13 cellular contexts compared by ENCODE assay signal in the genomic region with DNA sequence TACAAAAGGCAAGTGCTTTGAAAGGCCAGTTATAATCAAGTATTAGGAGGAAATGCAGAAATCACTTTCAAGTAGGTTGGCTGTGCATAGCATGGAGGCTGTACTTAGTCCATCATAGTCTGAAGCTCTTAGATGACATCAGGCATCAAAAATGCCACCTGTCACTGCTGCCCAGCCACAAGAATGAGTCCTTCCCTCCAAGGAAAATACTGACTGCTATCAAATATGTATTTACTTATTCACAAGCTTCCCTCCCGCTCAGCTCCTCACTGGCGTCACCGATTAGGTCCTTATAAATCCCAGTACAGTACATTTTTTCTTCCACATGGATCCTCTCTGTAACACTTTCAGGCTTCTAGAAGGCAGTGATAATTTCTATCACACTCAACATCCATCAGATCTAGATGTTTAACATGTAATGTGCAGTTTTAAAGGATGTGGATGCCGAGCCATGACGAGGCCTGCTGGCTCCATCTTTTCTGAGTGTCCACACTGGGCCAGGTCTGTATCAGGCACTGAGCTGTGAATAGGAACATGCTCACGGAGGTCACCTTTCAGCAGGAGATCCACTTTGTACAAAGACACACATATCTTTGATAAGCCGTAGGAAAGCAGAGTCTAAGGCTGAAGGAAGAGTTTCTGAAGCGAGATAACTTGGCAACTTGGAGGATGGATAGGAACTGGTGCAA.
A peak's percentile ranks its signal among the peaks of the same experiment; 100 is the strongest.
DNase-seq lines count a peak whose midpoint lies in the region; TF ChIP-seq lines count a peak whose summit lies in the region.
"Had no signal": no experiment of that assay in that cellular context is flagged by ENCODE, and none has a peak within 500 bp of the region (broad histone marks: within the 10 kb centered on the region; RNA-seq: fewer than 3 reads in every experiment).

No MANE protein-coding gene starts in this region.

- no peak overlapping the region for H3K9ac ChIP-seq in mammary epithelial cell (ENCODE audit: insufficient read depth, low read length)

- CTCF ChIA-PET in mammary epithelial cell (lab: Charles Lee; ENCODE audit: low non-redundant PET) = no interaction called here

- H3K27ac ChIP-seq in mammary epithelial cell (ENCODE audit: insufficient read depth, low read depth, low read length) (no peak overlapping the region), breast epithelium (no peak overlapping the region)
- H3K27ac ChIP-seq: gastroesophageal sphincter, skin epidermis had no signal

- no peak for TF ChIP-seq POLR2A in breast epithelium (IDR thresholded peaks at IDR 0.05)

- DNase-seq in mammary epithelial cell (peak; percentile 56), breast epithelium (ENCODE audit: low spot score in 2 of 2) (no peak), dedifferentiated amniotic fluid mesenchymal stem cell (ENCODE audit: extremely low spot score) (peak; percentile 67), kidney glomerular epithelial cell (lab: John Stamatoyannopoulos, UW) (peak; percentile 49), NCI-H128 (lab: John Stamatoyannopoulos, UW; ENCODE audit: unreplicated experiment) (no peak), NAMALWA (ENCODE audit: low spot score) (no peak), HUDEP-2 (lab: John Stamatoyannopoulos, UW; ENCODE audit: unreplicated experiment in 76 of 76) (no peak), NCI-H82 (lab: John Stamatoyannopoulos, UW) (no peak)
- DNase-seq: Calu3, kidney, NCI-H2171 treated with DMSO at 0.1 percent for 48 hours had no signal

- intact Hi-C loops in mammary epithelial cell (cut with micrococcal nuclease) (no loop called here), breast epithelium (cut with DNase I; ENCODE audit: low total_unique reads) (loop anchor here (1.0 kb wide), 1 partner anchor 25 kb away; no protein-coding TSS in a partner anchor)

- in situ Hi-C loops in mammary epithelial cell (cut with MboI; ENCODE audit: low sequenced_read_pairs in 2 of 2) = no loop called here

- H3K4me2 ChIP-seq in mammary epithelial cell (ENCODE audit: insufficient read depth, low read depth, low read length) = no peak overlapping the region

- peak overlapping the region; percentile 23 for H2AFZ ChIP-seq in mammary epithelial cell (ENCODE audit: low read depth, low read length)

- H3K36me3 ChIP-seq in mammary epithelial cell (ENCODE audit: insufficient read depth, low read length) (no peaks in the 10 kb centered on the region), breast epithelium (no peaks in the 10 kb centered on the region)
- H3K36me3 ChIP-seq: gastroesophageal sphincter had no signal

- no peaks in the 10 kb centered on the region for H4K20me1 ChIP-seq in mammary epithelial cell (ENCODE audit: insufficient read depth, low read length)

- dilution Hi-C loops in mammary epithelial cell (cut with HindIII; ENCODE audit: low sequenced_read_pairs) = no loop called here

- no peak overlapping the region for H3K4me3 ChIP-seq in mammary epithelial cell (replicated peaks in 1 of 3; ENCODE audit: insufficient read depth in 1 of 3, low read depth in 2 of 3, low read length in 3 of 3)
- no peak overlapping the region for H3K4me3 ChIP-seq in breast epithelium
- H3K4me3 ChIP-seq: gastroesophageal sphincter, skin epidermis had no signal

- H3K9me3 ChIP-seq in mammary epithelial cell (replicated peaks; ENCODE audit: insufficient read depth, low read length) (no peaks in the 10 kb centered on the region), breast epithelium (no peaks in the 10 kb centered on the region)
- H3K9me3 ChIP-seq: gastroesophageal sphincter had no signal

- H3K27me3 ChIP-seq in mammary epithelial cell (ENCODE audit: insufficient read depth, low read length) = no peaks in the 10 kb centered on the region
- H3K27me3 ChIP-seq in breast epithelium = no peaks in the 10 kb centered on the region
- H3K27me3 ChIP-seq: gastroesophageal sphincter had no signal

- H3K4me1 ChIP-seq in mammary epithelial cell (ENCODE audit: insufficient read depth, low read length) (peaks cover 34% of the 10 kb centered on the region), breast epithelium (no peaks in the 10 kb centered on the region)

- H3K79me2 ChIP-seq in mammary epithelial cell (ENCODE audit: insufficient read depth, low read length) = no peaks in the 10 kb centered on the region

- WGBS in mammary epithelial cell (ENCODE audit: low coverage, missing lambda C conversion rate) = 66% methylated on average over 8 of the region's 8 CpGs

- no peak for TF ChIP-seq CTCF in mammary epithelial cell (conservative IDR thresholded peaks at IDR 0.05 in 1 of 2, IDR thresholded peaks at IDR 0.05 in 1 of 2; ENCODE audit: extremely low read depth in 1 of 2, insufficient read depth in 1 of 2, low read depth in 1 of 2, low read length in 2 of 2)
- TF ChIP-seq CTCF in breast epithelium (IDR thresholded peaks at IDR 0.05) = no peak

- no TSS peak for BruUV-seq in mammary epithelial cell (replicated peaks; lab: Mats Ljungman, UMichigan)

Comparison
In these comparisons a context has a peak if more than half of its experiments do, and no peak if none do; other contexts are left out.
1. DNase-seq: peak in mammary epithelial cell (single experiment), dedifferentiated amniotic fluid mesenchymal stem cell (single experiment) and kidney glomerular epithelial cell (single experiment); none in breast epithelium (0 of 2), NCI-H128 (single experiment), NAMALWA (single experiment), HUDEP-2 (0 of 76) and NCI-H82 (single experiment).